Comparison of ENCODE assay signal across 12 cellular contexts in genomic region chr12:132163041-132163910, GRCh38. TPM values are rescaled to one million over a fixed set of nuclear protein-coding genes. Genes with fewer than 3 reads are reported as not detected.
DNase-seq lines count a peak whose midpoint lies in the region; ATAC-seq lines count a peak whose summit lies in the region.
"Had no signal": no experiment of that assay in that cellular context is flagged by ENCODE, and none has a peak within 500 bp of the region (broad histone marks: within the 10 kb centered on the region; RNA-seq: fewer than 3 reads in every experiment).

No MANE protein-coding gene starts in this region.

- peaks cover 2% of the 10 kb centered on the region for H3K36me3 Mint-ChIP-seq in activated T-helper 1 cell treated with anti-CD3 and anti-CD28 coated beads, Interleukin-12 subunit alpha, Interleukin-12 subunit beta, Interleukin-2, Interleukin-4 antibody, amounts not matched to agents 30 ng/mL and 10 ng/mL and 1 ng/mL, durations not matched to agents 14 hours and 24 hours and 36 hours (ENCODE audit: low read depth)
- H3K36me3 Mint-ChIP-seq: CD8-positive, alpha-beta memory T cell had no signal

- peak; percentile 40 for DNase-seq in Right ventricle myocardium superior
- DNase-seq in cardiac septum (ENCODE audit: low spot score): no peak
- no peak for DNase-seq in activated T-helper 1 cell treated with anti-CD3 and anti-CD28 coated beads, Interleukin-12 subunit alpha, Interleukin-12 subunit beta, Interleukin-2, Interleukin-4 antibody, amounts not matched to agents 30 ng/mL and 10 ng/mL and 1 ng/mL, durations not matched to agents 14 hours and 24 hours and 36 hours (ENCODE audit: low spot score)
- no peak for DNase-seq in left lobe of liver (ENCODE audit: low spot score)
- DNase-seq in NK-92 (lab: John Stamatoyannopoulos, UW; ENCODE audit: unreplicated experiment): no peak
- DNase-seq: NCI-H446; stimulated activated CD4-positive, alpha-beta T cell treated with anti-CD3 and anti-CD28 coated beads, Interleukin-12 subunit alpha, Interleukin-12 subunit beta, amount 100 ng/mL, for 4 hours had no signal

- H3K4me3 Mint-ChIP-seq in activated T-helper 1 cell treated with anti-CD3 and anti-CD28 coated beads, Interleukin-12 subunit alpha, Interleukin-12 subunit beta, Interleukin-2, Interleukin-4 antibody, amounts not matched to agents 30 ng/mL and 10 ng/mL and 1 ng/mL, durations not matched to agents 14 hours and 24 hours and 36 hours: peak overlapping the region; percentile 68
- H3K4me3 Mint-ChIP-seq: stimulated activated naive CD8-positive, alpha-beta T cell treated with anti-CD3 and anti-CD28 coated beads, Interleukin-15, Interleukin-2, amounts not matched to agents 100 ng/mL and 50 ng/mL, for 24 hours had no signal

- no peaks in the 10 kb centered on the region for H3K9me3 Mint-ChIP-seq in activated T-helper 1 cell treated with anti-CD3 and anti-CD28 coated beads, Interleukin-12 subunit alpha, Interleukin-12 subunit beta, Interleukin-2, Interleukin-4 antibody, amounts not matched to agents 30 ng/mL and 10 ng/mL and 1 ng/mL, durations not matched to agents 14 hours and 24 hours and 36 hours
- H3K9me3 Mint-ChIP-seq: CD8-positive, alpha-beta memory T cell; stimulated activated naive CD8-positive, alpha-beta T cell treated with anti-CD3 and anti-CD28 coated beads, Interleukin-15, Interleukin-2, amounts not matched to agents 100 ng/mL and 50 ng/mL, for 24 hours had no signal

- peaks cover 1% of the 10 kb centered on the region for H3K27me3 Mint-ChIP-seq in activated T-helper 1 cell treated with anti-CD3 and anti-CD28 coated beads, Interleukin-12 subunit alpha, Interleukin-12 subunit beta, Interleukin-2, Interleukin-4 antibody, amounts not matched to agents 30 ng/mL and 10 ng/mL and 1 ng/mL, durations not matched to agents 14 hours and 24 hours and 36 hours (ENCODE audit: insufficient read depth)
- H3K27me3 Mint-ChIP-seq: CD8-positive, alpha-beta memory T cell; stimulated activated naive CD8-positive, alpha-beta T cell treated with anti-CD3 and anti-CD28 coated beads, Interleukin-15, Interleukin-2, amounts not matched to agents 100 ng/mL and 50 ng/mL, for 24 hours had no signal

- H3K27ac Mint-ChIP-seq in activated T-helper 1 cell treated with anti-CD3 and anti-CD28 coated beads, Interleukin-12 subunit alpha, Interleukin-12 subunit beta, Interleukin-2, Interleukin-4 antibody, amounts not matched to agents 30 ng/mL and 10 ng/mL and 1 ng/mL, durations not matched to agents 14 hours and 24 hours and 36 hours: no peak overlapping the region
- H3K27ac Mint-ChIP-seq: stimulated activated naive CD8-positive, alpha-beta T cell treated with anti-CD3 and anti-CD28 coated beads, Interleukin-15, Interleukin-2, amounts not matched to agents 100 ng/mL and 50 ng/mL, for 24 hours had no signal

- ATAC-seq in Right ventricle myocardium superior (ENCODE audit: poor library complexity) (peak; percentile 20), left lobe of liver (peak; percentile 28), HG03469 (IDR thresholded peaks at IDR 0.05; ENCODE audit: unreplicated experiment) (no peak), HG03025 (IDR thresholded peaks at IDR 0.05; ENCODE audit: low FRiP score, unreplicated experiment) (no peak), GM18520 (IDR thresholded peaks at IDR 0.05; ENCODE audit: unreplicated experiment) (no peak)

- peaks cover 10% of the 10 kb centered on the region for H3K4me1 Mint-ChIP-seq in activated T-helper 1 cell treated with anti-CD3 and anti-CD28 coated beads, Interleukin-12 subunit alpha, Interleukin-12 subunit beta, Interleukin-2, Interleukin-4 antibody, amounts not matched to agents 30 ng/mL and 10 ng/mL and 1 ng/mL, durations not matched to agents 14 hours and 24 hours and 36 hours (ENCODE audit: low read depth)

- intact Hi-C loops in Right ventricle myocardium superior (cut with DNase I): no loop called here
- intact Hi-C loops in cardiac septum (cut with DNase I): no loop called here
- intact Hi-C loops in activated T-helper 1 cell treated with anti-CD3 and anti-CD28 coated beads, Interleukin-12 subunit alpha, Interleukin-12 subunit beta, Interleukin-2, Interleukin-4 antibody, amounts not matched to agents 30 ng/mL and 10 ng/mL and 1 ng/mL, durations not matched to agents 14 hours and 24 hours and 36 hours (cut with micrococcal nuclease): loop anchor here (2.0 kb wide), 1 partner anchor 26 kb away; no protein-coding TSS in a partner anchor

RNA-seq across cellular contexts. Expression of gene NOC4L, which starts 19.0 kb away (rescaled TPM):
- 9.5 TPM for total RNA-seq in Right ventricle myocardium superior
- total RNA-seq in cardiac septum: 8.6 TPM
- total RNA-seq in activated T-helper 1 cell treated with anti-CD3 and anti-CD28 coated beads, Interleukin-12 subunit alpha, Interleukin-12 subunit beta, Interleukin-2, Interleukin-4 antibody, amounts not matched to agents 30 ng/mL and 10 ng/mL and 1 ng/mL, durations not matched to agents 14 hours and 24 hours and 36 hours: 49.5 and 51.3 TPM in 2 replicates
- total RNA-seq in left lobe of liver: 9.9 TPM

RNA-seq across cellular contexts. Expression of gene DDX51, which starts 19.2 kb away (rescaled TPM):
- 10.3 TPM for total RNA-seq in Right ventricle myocardium superior
- total RNA-seq in cardiac septum: 9.6 TPM
- total RNA-seq in activated T-helper 1 cell treated with anti-CD3 and anti-CD28 coated beads, Interleukin-12 subunit alpha, Interleukin-12 subunit beta, Interleukin-2, Interleukin-4 antibody, amounts not matched to agents 30 ng/mL and 10 ng/mL and 1 ng/mL, durations not matched to agents 14 hours and 24 hours and 36 hours: 48.8 and 55.0 TPM in 2 replicates
- total RNA-seq in left lobe of liver: 9.3 TPM

Comparison
In these comparisons a context has a peak if more than half of its experiments do, and no peak if none do; other contexts are left out.
1. ATAC-seq: peak in Right ventricle myocardium superior (single experiment) and left lobe of liver (single experiment); none in HG03469 (single experiment), HG03025 (single experiment) and GM18520 (single experiment).